ENCODE assay signal across 19 cellular contexts in genomic region chr17:5919104-5919503, GRCh38.
DNase-seq lines count a peak whose midpoint lies in the region; ATAC-seq and TF ChIP-seq lines count a peak whose summit lies in the region.
"Had no signal": no experiment of that assay in that cellular context is flagged by ENCODE, and none has a peak within 500 bp of the region (broad histone marks: within the 10 kb centered on the region; RNA-seq: fewer than 3 reads in every experiment).

No MANE protein-coding gene starts in this region.

- WGBS in endodermal cell (ENCODE audit: insufficient coverage in 1 of 2, insufficient read length in 1 of 2), 2 experiments, result 60 to 62% methylated on average over 3 to 4 of the region's 4 CpGs
- 47 to 57% (median 50%) methylated on average over 4 of the region's 4 CpGs for WGBS in heart left ventricle, 4 donors

- no peaks in the 10 kb centered on the region for H3K9me3 ChIP-seq in HUES48 (ENCODE audit: control insufficient read depth, insufficient read depth, low read length)
- H3K9me3 ChIP-seq in endodermal cell (ENCODE audit: control insufficient read depth, low read length), result no peaks in the 10 kb centered on the region
- H3K9me3 ChIP-seq in heart left ventricle, result no peaks in the 10 kb centered on the region

- H3K36me3 Mint-ChIP-seq in endodermal cell (ENCODE audit: low read depth), result no peaks in the 10 kb centered on the region

- no peak for TF ChIP-seq POLR2A in heart left ventricle (IDR thresholded peaks at IDR 0.05)

- H3K4me3 ChIP-seq in HUES48 (ENCODE audit: low read depth, low read length) (no peak overlapping the region), endodermal cell (ENCODE audit: low read length) (no peak overlapping the region), heart left ventricle (no peak overlapping the region)
- H3K4me3 ChIP-seq: SK-N-MC had no signal

- no peak for DNase-seq in endodermal cell
- peak; percentile 67 for DNase-seq in iPS-NIHi7 (ENCODE audit: extremely low spot score)
- no peak for DNase-seq in NCI-H748 treated with DMSO at 0.1 percent for 48 hours (lab: John Stamatoyannopoulos, UW)
- no peak for DNase-seq in SIG-M5 (lab: John Stamatoyannopoulos, UW)
- no peak for DNase-seq in heart left ventricle
- DNase-seq: C1 segment of cervical spinal cord, DMS79, KBM-7, NCI-H1105 treated with DMSO at 0.1 percent for 48 hours, NCI-H187, NCI-H2107, NCI-H510A, NCI-H774, OCI-M1, Right ventricle myocardium superior had no signal

- no peak for TF ChIP-seq CTCF in endodermal cell (conservative IDR thresholded peaks at IDR 0.05)
- TF ChIP-seq CTCF in heart left ventricle (IDR thresholded peaks at IDR 0.05), result no peak

- H3K27me3 ChIP-seq in HUES48 (ENCODE audit: control insufficient read depth, insufficient read depth, low read length) (no peaks in the 10 kb centered on the region), endodermal cell (ENCODE audit: control insufficient read depth, insufficient read depth, low read length, poor library complexity, severe bottlenecking) (no peaks in the 10 kb centered on the region), heart left ventricle (no peaks in the 10 kb centered on the region)

- no peaks in the 10 kb centered on the region for H3K9me3 Mint-ChIP-seq in endodermal cell

- H3K4me3 Mint-ChIP-seq in endodermal cell, result no peak overlapping the region

- no peak overlapping the region for H3K27ac Mint-ChIP-seq in endodermal cell

- ATAC-seq in heart left ventricle (no peak), GM18873 (IDR thresholded peaks at IDR 0.05; ENCODE audit: low FRiP score, unreplicated experiment) (no peak)
- ATAC-seq: HepG2 had no signal

- H3K36me3 ChIP-seq in HUES48 (ENCODE audit: control insufficient read depth, insufficient read depth, low read length), result no peaks in the 10 kb centered on the region
- no peaks in the 10 kb centered on the region for H3K36me3 ChIP-seq in endodermal cell (ENCODE audit: control insufficient read depth, insufficient read depth, low read length)
- no peaks in the 10 kb centered on the region for H3K36me3 ChIP-seq in heart left ventricle

- H3K9ac ChIP-seq in HUES48 (ENCODE audit: low read depth, low read length), result no peak overlapping the region
- no peak overlapping the region for H3K9ac ChIP-seq in endodermal cell (ENCODE audit: extremely low read depth, low read length, poor library complexity, severe bottlenecking)

- intact Hi-C loops in heart left ventricle (cut with DNase I), result loop anchor here in 1 of 10 donors (10.0 kb wide), 1 partner anchor 56 kb away; no protein-coding TSS in a partner anchor

- H3K27ac ChIP-seq in HUES48 (ENCODE audit: low read depth, low read length) (peak overlapping the region; percentile 85), endodermal cell (ENCODE audit: low read depth, low read length) (peak overlapping the region; percentile 2), heart left ventricle (no peak overlapping the region)
- H3K27ac ChIP-seq: SK-N-MC had no signal

- H3K4me1 Mint-ChIP-seq in endodermal cell, result peaks cover 2% of the 10 kb centered on the region

- H3K4me1 ChIP-seq in HUES48 (ENCODE audit: control insufficient read depth, insufficient read depth, low read length) (peaks cover 4% of the 10 kb centered on the region), endodermal cell (ENCODE audit: control insufficient read depth, insufficient read depth, low read length) (no peaks in the 10 kb centered on the region), heart left ventricle (no peaks in the 10 kb centered on the region)

- peaks cover 8% of the 10 kb centered on the region for H3K27me3 Mint-ChIP-seq in endodermal cell (ENCODE audit: insufficient read depth)

Comparison
In these comparisons a context has a peak if more than half of its experiments do, and no peak if none do; other contexts are left out.
1. H3K27ac ChIP-seq: peak in HUES48 (single experiment) and endodermal cell (single experiment); none in heart left ventricle (0 of 12).